Comparison of ENCODE assay signal across 14 cellular contexts in the genomic region with DNA sequence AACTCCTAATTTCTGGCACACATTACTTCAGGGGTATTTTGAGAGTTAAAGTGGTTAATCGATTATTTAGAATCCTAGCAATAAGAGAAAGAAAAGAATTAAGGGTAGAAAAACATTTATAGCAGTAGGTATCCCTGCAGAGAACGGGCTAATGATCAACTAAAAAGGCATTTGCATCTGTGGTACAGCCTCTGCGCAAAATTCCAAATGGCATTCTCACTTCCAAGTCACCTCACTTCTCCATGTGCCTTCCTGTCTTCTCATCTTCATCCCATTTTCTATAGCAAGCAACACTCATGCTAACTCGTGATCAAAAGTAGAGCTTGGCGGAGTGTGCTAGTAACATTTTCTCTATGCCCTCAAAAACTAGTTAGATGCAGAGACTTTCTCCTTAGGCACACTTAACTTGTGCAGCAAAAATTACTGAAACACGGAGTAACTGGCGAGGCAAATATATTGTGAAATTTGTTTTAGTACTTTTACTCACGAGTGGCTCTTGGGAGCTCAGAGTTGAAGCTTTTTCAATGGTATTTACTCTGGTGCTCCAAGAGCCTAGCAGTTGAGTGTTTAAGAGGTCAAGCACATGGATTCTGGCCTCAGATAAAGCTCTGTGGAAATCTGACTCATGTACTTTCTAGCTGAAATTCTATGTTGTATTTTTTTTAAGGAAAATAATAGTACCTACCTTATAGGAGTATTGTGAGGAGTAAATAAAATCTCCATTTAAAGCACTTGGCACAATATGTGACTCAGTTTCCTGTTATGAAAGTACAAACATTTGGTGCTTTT.
DNase-seq lines count a peak whose midpoint lies in the region; ATAC-seq and TF ChIP-seq lines count a peak whose summit lies in the region.
"Had no signal": no experiment of that assay in that cellular context is flagged by ENCODE, and none has a peak within 500 bp of the region (broad histone marks: within the 10 kb centered on the region; RNA-seq: fewer than 3 reads in every experiment).

No MANE protein-coding gene starts in this region.

- POLR2A ChIA-PET in HEK293T (lab: Yijun Ruan, JAX): no interaction called here

- no peaks in the 10 kb centered on the region for H3K9me3 Mint-ChIP-seq in progenitor cell of endocrine pancreas (ENCODE audit: low read depth)
- H3K9me3 Mint-ChIP-seq: activated naive CD4-positive, alpha-beta T cell treated with anti-CD3 and anti-CD28 coated beads, Interleukin-2, amount 50 U/mL, for 72 hours; CD8-positive, alpha-beta T cell; nephron progenitor cell had no signal

- ATAC-seq in HG02938 (IDR thresholded peaks at IDR 0.05; ENCODE audit: unreplicated experiment) (no peak), GM18519 (IDR thresholded peaks at IDR 0.05; ENCODE audit: low FRiP score, unreplicated experiment) (no peak)
- ATAC-seq: activated naive CD4-positive, alpha-beta T cell treated with anti-CD3 and anti-CD28 coated beads, Interleukin-2, amount 50 U/mL, for 72 hours; CD8-positive, alpha-beta T cell had no signal

- DNase-seq in DMS79 treated with DMSO at 0.1 percent for 48 hours (lab: John Stamatoyannopoulos, UW) (peak; percentile 49), amniotic epithelial cell (ENCODE audit: low read depth) (peak; percentile 82), glomerular visceral epithelial cell (ENCODE audit: extremely low spot score) (peak; percentile 71), progenitor cell of endocrine pancreas (ENCODE audit: low spot score, unreplicated experiment) (no peak), HEK293T (ENCODE audit: extremely low spot score) (no peak)
- DNase-seq in activated CD4-positive, alpha-beta T cell treated with anti-CD3 and anti-CD28 coated beads for 4 hours: no peak
- DNase-seq: CD8-positive, alpha-beta T cell; H7; nephron progenitor cell; OCI-M1; retina had no signal

- H3K27ac Mint-ChIP-seq in progenitor cell of endocrine pancreas: peak overlapping the region; percentile 25
- H3K27ac Mint-ChIP-seq: activated naive CD4-positive, alpha-beta T cell treated with anti-CD3 and anti-CD28 coated beads, Interleukin-2, amount 50 U/mL, for 72 hours; CD8-positive, alpha-beta T cell; nephron progenitor cell had no signal

- CTCF ChIA-PET in HEK293T (lab: Yijun Ruan, JAX): interaction anchor here (0.6 kb wide), 1 partner anchor 26 kb away, joined by 3 read pairs; no protein-coding TSS in a partner anchor

- peaks cover 14% of the 10 kb centered on the region for H3K36me3 Mint-ChIP-seq in progenitor cell of endocrine pancreas (ENCODE audit: insufficient read depth)
- H3K36me3 Mint-ChIP-seq: activated naive CD4-positive, alpha-beta T cell treated with anti-CD3 and anti-CD28 coated beads, Interleukin-2, amount 50 U/mL, for 72 hours; CD8-positive, alpha-beta T cell had no signal

- H3K4me3 Mint-ChIP-seq in progenitor cell of endocrine pancreas (ENCODE audit: low read depth): no peak overlapping the region
- H3K4me3 Mint-ChIP-seq: CD8-positive, alpha-beta T cell; nephron progenitor cell had no signal

- no peaks in the 10 kb centered on the region for H3K27me3 Mint-ChIP-seq in progenitor cell of endocrine pancreas

- H3K4me1 Mint-ChIP-seq in progenitor cell of endocrine pancreas (ENCODE audit: low read depth): peaks cover 44% of the 10 kb centered on the region

- no peak for TF ChIP-seq CTCF in progenitor cell of endocrine pancreas (IDR thresholded peaks at IDR 0.05; ENCODE audit: unreplicated experiment)

TF ChIP-seq in HEK293T, 16 proteins besides CTCF, POLR2A, EP300 and RAD21:
- TF ChIP-seq TARDBP (IDR thresholded peaks at IDR 0.05) (no peak), SUZ12 (IDR thresholded peaks at IDR 0.05) (no peak), FOXK2 (IDR thresholded peaks at IDR 0.05) (no peak), L3MBTL2 (conservative IDR thresholded peaks at IDR 0.05) (no peak), SP1 (IDR thresholded peaks at IDR 0.05) (no peak), BHLHE40 (IDR thresholded peaks at IDR 0.05; ENCODE audit: borderline replicate concordance) (no peak), ELF4 (IDR thresholded peaks at IDR 0.05) (no peak), FOXM1 (IDR thresholded peaks at IDR 0.05; ENCODE audit: borderline replicate concordance) (no peak), ARNT (IDR thresholded peaks at IDR 0.05) (no peak), NFRKB (IDR thresholded peaks at IDR 0.05) (no peak), FOXA1 (IDR thresholded peaks at IDR 0.05) (no peak), CTBP1 (IDR thresholded peaks at IDR 0.05; ENCODE audit: borderline replicate concordance) (no peak), HDGF (IDR thresholded peaks at IDR 0.05; ENCODE audit: borderline replicate concordance) (no peak)
- TF ChIP-seq, protein P1, sequence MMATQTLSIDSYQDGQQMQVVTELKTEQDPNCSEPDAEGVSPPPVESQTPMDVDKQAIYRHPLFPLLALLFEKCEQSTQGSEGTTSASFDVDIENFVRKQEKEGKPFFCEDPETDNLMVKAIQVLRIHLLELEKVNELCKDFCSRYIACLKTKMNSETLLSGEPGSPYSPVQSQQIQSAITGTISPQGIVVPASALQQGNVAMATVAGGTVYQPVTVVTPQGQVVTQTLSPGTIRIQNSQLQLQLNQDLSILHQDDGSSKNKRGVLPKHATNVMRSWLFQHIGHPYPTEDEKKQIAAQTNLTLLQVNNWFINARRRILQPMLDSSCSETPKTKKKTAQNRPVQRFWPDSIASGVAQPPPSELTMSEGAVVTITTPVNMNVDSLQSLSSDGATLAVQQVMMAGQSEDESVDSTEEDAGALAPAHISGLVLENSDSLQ (IDR thresholded peaks at IDR 0.05): no peak

Comparison
In these comparisons a context has a peak if more than half of its experiments do, and no peak if none do; other contexts are left out.
1. DNase-seq: peak in DMS79 treated with DMSO at 0.1 percent for 48 hours (single experiment), amniotic epithelial cell (single experiment) and glomerular visceral epithelial cell (single experiment); none in progenitor cell of endocrine pancreas (single experiment), activated CD4-positive, alpha-beta T cell treated with anti-CD3 and anti-CD28 coated beads for 4 hours (0 of 2) and HEK293T (single experiment).